In genomic region chr17:50274142-50274944, GRCh38 we compare ENCODE assay signal across 7 cellular contexts. TPM values are rescaled to one million over a fixed set of nuclear protein-coding genes. Genes with fewer than 3 reads are reported as not detected.
DNase-seq lines count a peak whose midpoint lies in the region; ATAC-seq and TF ChIP-seq lines count a peak whose summit lies in the region.

Gene TMEM92, plus strand, starts transcription at chr17:50274466. Its CDS starts 36 bp downstream, at chr17:50274502.

- TF ChIP-seq CTCF in GM13977 (IDR thresholded peaks at IDR 0.05; ENCODE audit: extremely low read depth, insufficient read depth, missing control alignments) = no peak
- no peak for TF ChIP-seq CTCF in parathyroid adenoma (IDR thresholded peaks at IDR 0.05)

- ATAC-seq in esophagus mucosa = peak; percentile 58
- ATAC-seq in GM19455 (IDR thresholded peaks at IDR 0.05; ENCODE audit: unreplicated experiment) = no peak
- no peak for ATAC-seq in GM19452 (IDR thresholded peaks at IDR 0.05; ENCODE audit: unreplicated experiment)

- no peak within 1 kb of the TSS for H3K27ac ChIP-seq in parathyroid adenoma

- no peaks in the 10 kb centered on the region for H3K9me3 ChIP-seq in parathyroid adenoma (ENCODE audit: control insufficient read depth, low read length)

- H3K4me2 ChIP-seq in parathyroid adenoma (ENCODE audit: low read length) = peak within 1 kb of the TSS; percentile 70

- no peaks in the 10 kb centered on the region for H3K27me3 ChIP-seq in parathyroid adenoma (ENCODE audit: control insufficient read depth, insufficient read depth, low read length)

- in situ Hi-C loops in GM13977 (cut with MboI; ENCODE audit: low pct_unique_long_range_greater_than_20kb, low sequenced_read_pairs, unreplicated experiment) = no loop called here

- H2AFZ ChIP-seq in parathyroid adenoma = peak within 1 kb of the TSS; percentile 85

- H3K4me3 ChIP-seq in parathyroid adenoma (ENCODE audit: low read depth, low read length) = peak within 1 kb of the TSS; percentile 48

- peak; percentile 21 for DNase-seq in GM13977 (ENCODE audit: low spot score)
- peak; percentile 36 for DNase-seq in NCI-H774 (lab: John Stamatoyannopoulos, UW)
- DNase-seq in activated naive CD4-positive, alpha-beta T cell treated with Interleukin-2 at 50 U/mL for 16 hours = no peak

- no peaks in the 10 kb centered on the region for H3K79me2 ChIP-seq in parathyroid adenoma

- no peaks in the 10 kb centered on the region for H3K4me1 ChIP-seq in parathyroid adenoma

- H3K36me3 ChIP-seq in parathyroid adenoma (ENCODE audit: control insufficient read depth, insufficient read depth, low read length) = no peaks in the 10 kb centered on the region

- no peak within 1 kb of the TSS for H3K9ac ChIP-seq in parathyroid adenoma

RNA-seq across cellular contexts. Expression of gene TMEM92, which starts in this region (rescaled TPM):
- total RNA-seq in esophagus mucosa = 0.88 TPM

Comparison
In these comparisons a context has a peak if more than half of its experiments do, and no peak if none do; other contexts are left out.
1. Peak in ATAC-seq in esophagus mucosa; RNA of the gene not detected or under 1 TPM.